Comparison of ENCODE assay signal across 21 cellular contexts in genomic region chr2:150517951-150518680, GRCh38. TPM values are rescaled to one million over a fixed set of nuclear protein-coding genes. Genes with fewer than 3 reads are reported as not detected.
A peak's percentile ranks its signal among the peaks of the same experiment; 100 is the strongest.
DNase-seq lines count a peak whose midpoint lies in the region; ATAC-seq and TF ChIP-seq lines count a peak whose summit lies in the region.
"Had no signal": no experiment of that assay in that cellular context is flagged by ENCODE, and none has a peak within 500 bp of the region (broad histone marks: within the 10 kb centered on the region; RNA-seq: fewer than 3 reads in every experiment).

No MANE protein-coding gene starts in this region.

- no peaks in the 10 kb centered on the region for H3K4me1 Mint-ChIP-seq in effector memory CD8-positive, alpha-beta T cell (ENCODE audit: low read depth in 2 of 2)
- H3K4me1 Mint-ChIP-seq: activated naive CD8-positive, alpha-beta T cell treated with anti-CD3 and anti-CD28 coated beads for 36 hours had no signal

- peak; percentile 49 to 70 for ATAC-seq in gastrocnemius medialis
- no peak for ATAC-seq in effector memory CD8-positive, alpha-beta T cell (replicated peaks)
- ATAC-seq: HepG2, Panc1 had no signal

- H3K79me2 ChIP-seq in MM.1S (ENCODE audit: low read length) = no peaks in the 10 kb centered on the region
- H3K79me2 ChIP-seq: hepatocyte had no signal

- H2AFZ ChIP-seq in MM.1S (ENCODE audit: low read length) = no peak overlapping the region
- H2AFZ ChIP-seq: hepatocyte had no signal

- no peaks in the 10 kb centered on the region for H4K20me1 ChIP-seq in MM.1S (ENCODE audit: insufficient read depth, low read length)

- H3K4me3 Mint-ChIP-seq in effector memory CD8-positive, alpha-beta T cell = no peak overlapping the region
- H3K4me3 Mint-ChIP-seq: activated naive CD8-positive, alpha-beta T cell treated with anti-CD3 and anti-CD28 coated beads for 36 hours; mesothelial cell of epicardium had no signal

- no peak overlapping the region for H3K27ac Mint-ChIP-seq in effector memory CD8-positive, alpha-beta T cell
- H3K27ac Mint-ChIP-seq: activated naive CD8-positive, alpha-beta T cell treated with anti-CD3 and anti-CD28 coated beads for 36 hours had no signal

- no peaks in the 10 kb centered on the region for H3F3A ChIP-seq in MM.1S (ENCODE audit: insufficient read depth, low read length)

- H3K27me3 ChIP-seq in adipocyte (replicated peaks; ENCODE audit: control insufficient read depth, insufficient read depth, low read length) (no peaks in the 10 kb centered on the region), gastrocnemius medialis (no peaks in the 10 kb centered on the region), MM.1S (replicated peaks; ENCODE audit: insufficient read depth, low read length) (no peaks in the 10 kb centered on the region)
- H3K27me3 ChIP-seq: hepatocyte, testis had no signal

- H3K4me2 ChIP-seq in MM.1S (ENCODE audit: low read depth, low read length) = no peak overlapping the region
- H3K4me2 ChIP-seq: hepatocyte had no signal

- H3K4me3 ChIP-seq in adipocyte (ENCODE audit: low read length) (no peak overlapping the region), fibroblast of pulmonary artery (replicated peaks; ENCODE audit: low read depth, low read length) (no peak overlapping the region), gastrocnemius medialis (no peak overlapping the region), MM.1S (ENCODE audit: low read length) (no peak overlapping the region)
- H3K4me3 ChIP-seq: hepatocyte, testis had no signal

- H3K27me3 Mint-ChIP-seq in effector memory CD8-positive, alpha-beta T cell = no peaks in the 10 kb centered on the region

- intact Hi-C loops in gastrocnemius medialis (cut with DNase I; ENCODE audit: low total_unique reads) = no loop called here

- H3K36me3 Mint-ChIP-seq in effector memory CD8-positive, alpha-beta T cell (ENCODE audit: insufficient read depth) = peaks cover 4% of the 10 kb centered on the region
- H3K36me3 Mint-ChIP-seq: activated naive CD8-positive, alpha-beta T cell treated with anti-CD3 and anti-CD28 coated beads for 36 hours had no signal

- H3K9me3 Mint-ChIP-seq in effector memory CD8-positive, alpha-beta T cell = peaks cover 11 to 22% of the 10 kb centered on the region in 2 donors
- H3K9me3 Mint-ChIP-seq: activated naive CD8-positive, alpha-beta T cell treated with anti-CD3 and anti-CD28 coated beads for 36 hours had no signal

- H3K4me1 ChIP-seq in adipocyte (ENCODE audit: control insufficient read depth, insufficient read depth, low read length) (peaks cover 38% of the 10 kb centered on the region), gastrocnemius medialis (no peaks in the 10 kb centered on the region), MM.1S (ENCODE audit: low read length) (no peaks in the 10 kb centered on the region)
- H3K4me1 ChIP-seq: testis had no signal

- H3K36me3 ChIP-seq in adipocyte (ENCODE audit: control insufficient read depth, insufficient read depth, low read length, severe bottlenecking) (no peaks in the 10 kb centered on the region), gastrocnemius medialis (no peaks in the 10 kb centered on the region), MM.1S (replicated peaks; ENCODE audit: insufficient read depth, low read length) (no peaks in the 10 kb centered on the region)

- no peak for TF ChIP-seq POLR2A in gastrocnemius medialis (IDR thresholded peaks at IDR 0.05)

- H3K9me2 ChIP-seq in MM.1S (replicated peaks; ENCODE audit: insufficient read depth, low read length) = no peaks in the 10 kb centered on the region

- in situ Hi-C loops in gastrocnemius medialis (cut with MboI; ENCODE audit: low sequenced_read_pairs in 4 of 4) = no loop called here

- H3K27ac ChIP-seq in gastrocnemius medialis = peak overlapping the region in 1 of 4 donors; percentile 1
- H3K27ac ChIP-seq in MM.1S (ENCODE audit: low read length) = no peak overlapping the region
- H3K27ac ChIP-seq: C4-2B, hepatocyte had no signal

- no peaks in the 10 kb centered on the region for H3K9me3 ChIP-seq in adipocyte (ENCODE audit: control insufficient read depth, low read length)
- no peaks in the 10 kb centered on the region for H3K9me3 ChIP-seq in gastrocnemius medialis
- no peaks in the 10 kb centered on the region for H3K9me3 ChIP-seq in MM.1S (replicated peaks; ENCODE audit: insufficient read depth, low read length)
- H3K9me3 ChIP-seq: testis had no signal

- DNase-seq in GM03348 (ENCODE audit: low spot score) = peak; percentile 34
- peak; percentile 71 for DNase-seq in adipocyte (ENCODE audit: low read depth)
- peak; percentile 75 for DNase-seq in fibroblast of pulmonary artery (ENCODE audit: low read depth)
- DNase-seq in gastrocnemius medialis = no peak
- no peak for DNase-seq in effector memory CD8-positive, alpha-beta T cell
- DNase-seq in MM.1S = no peak
- DNase-seq in NCI-H2171 (lab: John Stamatoyannopoulos, UW) = no peak
- DNase-seq in activated CD8-positive, alpha-beta memory T cell treated with anti-CD3 and anti-CD28 coated beads for 24 hours = no peak
- DNase-seq: activated CD4-positive, alpha-beta T cell treated with anti-CD3 and anti-CD28 coated beads, Interleukin-2, amount 50 U/mL, for 1 hour; activated naive CD8-positive, alpha-beta T cell treated with anti-CD3 and anti-CD28 coated beads for 36 hours; activated T-cell treated with anti-CD3 and anti-CD28 coated beads, Interleukin-2, amount 50 U/mL, for 1 hour; DMS153; NCI-H2081 treated with DMSO at 0.1 percent for 48 hours; NCI-H774; stimulated activated CD4-positive, alpha-beta T cell treated with anti-CD3 and anti-CD28 coated beads, Interleukin-4, amount 100 ng/mL, for 1 hour; testis had no signal

- TF ChIP-seq CTCF in fibroblast of pulmonary artery (IDR thresholded peaks at IDR 0.05; ENCODE audit: low read length, missing control alignments) = no peak
- no peak for TF ChIP-seq CTCF in gastrocnemius medialis (IDR thresholded peaks at IDR 0.05 in 4 of 5, conservative IDR thresholded peaks at IDR 0.05 in 1 of 5)
- no peak for TF ChIP-seq CTCF in MM.1S (IDR thresholded peaks at IDR 0.05; ENCODE audit: low read length)

- peak overlapping the region; percentile 63 for H3K9ac ChIP-seq in adipocyte (ENCODE audit: low read length)
- no peak overlapping the region for H3K9ac ChIP-seq in MM.1S (ENCODE audit: low read length)

RNA-seq across cellular contexts. Expression of gene RND3, which starts 30.6 kb away (rescaled TPM):
- total RNA-seq in gastrocnemius medialis = 10 to 100 TPM in 3 of 4 donors, 1 to 10 TPM in 1; 2.1 to 14.9 (median 12.3) TPM
- total RNA-seq: activated naive CD8-positive, alpha-beta T cell treated with anti-CD3 and anti-CD28 coated beads for 36 hours had no signal

Comparison
In these comparisons a context has a peak if more than half of its experiments do, and no peak if none do; other contexts are left out.
1. DNase-seq: peak in GM03348 (single experiment), adipocyte (single experiment) and fibroblast of pulmonary artery (single experiment); none in gastrocnemius medialis (0 of 2), effector memory CD8-positive, alpha-beta T cell (0 of 3), MM.1S (single experiment), NCI-H2171 (single experiment) and activated CD8-positive, alpha-beta memory T cell treated with anti-CD3 and anti-CD28 coated beads for 24 hours (single experiment).